ENCODE assay signal across 18 cellular contexts in genomic region chr1:165883056-165883455, GRCh38. TPM values are rescaled to one million over a fixed set of nuclear protein-coding genes. Genes with fewer than 3 reads are reported as not detected.
DNase-seq lines count a peak whose midpoint lies in the region; ATAC-seq and TF ChIP-seq lines count a peak whose summit lies in the region.
"Had no signal": no experiment of that assay in that cellular context is flagged by ENCODE, and none has a peak within 500 bp of the region (broad histone marks: within the 10 kb centered on the region; RNA-seq: fewer than 3 reads in every experiment).

No MANE protein-coding gene starts in this region.

- ATAC-seq in HG02610 (IDR thresholded peaks at IDR 0.05; ENCODE audit: unreplicated experiment) = peak; percentile 30
- ATAC-seq: activated CD4-positive, alpha-beta T cell treated with anti-CD3 and anti-CD28 coated beads for 36 hours; gastrocnemius medialis; pancreas had no signal

- H2BK120ac ChIP-seq in mesenchymal stem cell (ENCODE audit: low read depth, low read length) = no peak overlapping the region

- H3K23ac ChIP-seq in mesenchymal stem cell (ENCODE audit: low read length in 2 of 2) = no peak overlapping the region

- no peak overlapping the region for H3K4me2 ChIP-seq in mesenchymal stem cell (ENCODE audit: low read length, poor library complexity, severe bottlenecking)
- H3K4me2 ChIP-seq: smooth muscle cell had no signal

- no peak overlapping the region for H2AK5ac ChIP-seq in mesenchymal stem cell (ENCODE audit: low read length, severe bottlenecking)

- H2BK5ac ChIP-seq in mesenchymal stem cell (ENCODE audit: low read depth, low read length, poor library complexity, severe bottlenecking) = no peak overlapping the region

- H3K4me1 ChIP-seq in mesenchymal stem cell (ENCODE audit: control insufficient read depth, insufficient read depth, low read depth, low read length) = peaks cover 14% of the 10 kb centered on the region
- H3K4me1 ChIP-seq: BE2C had no signal

- no peaks in the 10 kb centered on the region for H3K27me3 ChIP-seq in mesenchymal stem cell (ENCODE audit: control insufficient read depth in 1 of 2, insufficient read depth in 1 of 2, low read length in 2 of 2)
- H3K27me3 ChIP-seq: BE2C, breast epithelium, gastrocnemius medialis, pancreas had no signal

- H3K27me3 Mint-ChIP-seq in CD14-positive monocyte (ENCODE audit: low read depth in 3 of 3) = no peaks in the 10 kb centered on the region
- H3K27me3 Mint-ChIP-seq: activated CD4-positive, alpha-beta T cell treated with anti-CD3 and anti-CD28 coated beads for 36 hours; activated naive CD8-positive, alpha-beta T cell had no signal

- 81% methylated on average over 5 of the region's 5 CpGs for WGBS in mesenchymal stem cell

- peaks cover 2% of the 10 kb centered on the region in 2 donors for H3K36me3 Mint-ChIP-seq in CD14-positive monocyte

- peaks cover 51% of the 10 kb centered on the region for H3K4me1 Mint-ChIP-seq in CD14-positive monocyte

- intact Hi-C loops in CD14-positive monocyte (cut with micrococcal nuclease) = loop anchor here in 1 of 2 donors (5.0 kb wide), 1 partner anchor 41 kb away; no protein-coding TSS in a partner anchor

- H3K4me3 Mint-ChIP-seq in CD14-positive monocyte = no peak overlapping the region
- H3K4me3 Mint-ChIP-seq: activated CD4-positive, alpha-beta T cell treated with anti-CD3 and anti-CD28 coated beads for 36 hours; activated naive CD8-positive, alpha-beta T cell had no signal

- no peak for TF ChIP-seq CTCF in CD14-positive monocyte (IDR thresholded peaks at IDR 0.05)

- no peak overlapping the region for H3K14ac ChIP-seq in mesenchymal stem cell (ENCODE audit: low read length in 2 of 2)

- H3K36me3 ChIP-seq in mesenchymal stem cell (ENCODE audit: control insufficient read depth in 1 of 2, insufficient read depth in 2 of 2, low read depth in 1 of 2, low read length in 2 of 2) = peaks cover 0 to 4% of the 10 kb centered on the region in 2 experiments
- H3K36me3 ChIP-seq: breast epithelium, gastrocnemius medialis, pancreas had no signal

- H2BK12ac ChIP-seq in mesenchymal stem cell (ENCODE audit: low read length in 2 of 2) = no peak overlapping the region

- H3K18ac ChIP-seq in mesenchymal stem cell (ENCODE audit: low read depth in 1 of 2, low read length in 2 of 2) = no peak overlapping the region

- H3K4ac ChIP-seq in mesenchymal stem cell (ENCODE audit: low read depth in 1 of 2, low read length in 2 of 2) = no peak overlapping the region

- peaks cover 31% of the 10 kb centered on the region for H3K79me1 ChIP-seq in mesenchymal stem cell (replicated peaks; ENCODE audit: low read length, poor library complexity, severe bottlenecking)

- H4K8ac ChIP-seq in mesenchymal stem cell (ENCODE audit: low read length) = peak overlapping the region; percentile 4

- H3K9me3 ChIP-seq in mesenchymal stem cell (ENCODE audit: control insufficient read depth, low read length) = peaks cover 3% of the 10 kb centered on the region
- H3K9me3 ChIP-seq: BE2C, breast epithelium, gastrocnemius medialis, pancreas had no signal

- H3K9ac ChIP-seq in mesenchymal stem cell (ENCODE audit: low read length) = no peak overlapping the region

- no peak overlapping the region for H2AFZ ChIP-seq in mesenchymal stem cell (ENCODE audit: low read depth, low read length)

- DNase-seq in CD14-positive monocyte (ENCODE audit: low spot score) (no peak), SW 1271 (lab: John Stamatoyannopoulos, UW) (peak; percentile 1 to 10), mesenchymal stem cell (no peak), NCI-H2171 treated with DMSO at 0.1 percent for 48 hours (lab: John Stamatoyannopoulos, UW) (no peak), NCI-H510A treated with DMSO at 0.1 percent for 48 hours (lab: John Stamatoyannopoulos, UW) (no peak), DMS 273 (lab: John Stamatoyannopoulos, UW; ENCODE audit: unreplicated experiment) (no peak)
- DNase-seq in stimulated activated naive CD4-positive, alpha-beta T cell treated with Interleukin-2 at 50 U/mL for 16 hours (lab: John Stamatoyannopoulos, UW) = no peak
- DNase-seq: activated CD4-positive, alpha-beta T cell treated with anti-CD3 and anti-CD28 coated beads for 36 hours; BE2C; gastrocnemius medialis; kidney; NCI-H1092; NCI-H2227 treated with DMSO at 0.1 percent for 48 hours; pancreas had no signal

- no peak overlapping the region for H2BK15ac ChIP-seq in mesenchymal stem cell (ENCODE audit: low read depth, poor library complexity, severe bottlenecking)

- no peak overlapping the region for H3K4me3 ChIP-seq in mesenchymal stem cell (ENCODE audit: insufficient read depth in 1 of 2, low read depth in 1 of 2, low read length in 2 of 2)
- H3K4me3 ChIP-seq: breast epithelium, gastrocnemius medialis, pancreas, smooth muscle cell had no signal

- H3K9me3 Mint-ChIP-seq in CD14-positive monocyte = peaks cover 0 to 1% (median 0%) of the 10 kb centered on the region in 7 donors

- H4K91ac ChIP-seq in mesenchymal stem cell (ENCODE audit: low read length) = no peak overlapping the region

- peak overlapping the region in 4 of 7 donors; percentile 4 to 81 (median 22) for H3K27ac Mint-ChIP-seq in CD14-positive monocyte
- H3K27ac Mint-ChIP-seq: activated CD4-positive, alpha-beta T cell treated with anti-CD3 and anti-CD28 coated beads for 36 hours had no signal

- H3K27ac ChIP-seq in mesenchymal stem cell (ENCODE audit: low read length, poor library complexity, severe bottlenecking) = no peak overlapping the region
- H3K27ac ChIP-seq: gastrocnemius medialis, pancreas had no signal

RNA-seq across cellular contexts. Expression of gene UCK2, which starts 55.6 kb away (rescaled TPM):
- 10 to 100 TPM; 12.8 to 15.4 TPM for polyA plus RNA-seq in CD14-positive monocyte
- 43.9 TPM for polyA plus RNA-seq in mesenchymal stem cell (2013, experiment 1 of 2)
- polyA plus RNA-seq in mesenchymal stem cell (2013, experiment 2 of 2) = 45.6 TPM

Comparison
In these comparisons a context has a peak if more than half of its experiments do, and no peak if none do; other contexts are left out.
1. DNase-seq: peak in SW 1271 (2 of 2); none in CD14-positive monocyte (single experiment), mesenchymal stem cell (single experiment), NCI-H2171 treated with DMSO at 0.1 percent for 48 hours (single experiment), stimulated activated naive CD4-positive, alpha-beta T cell treated with Interleukin-2 at 50 U/mL for 16 hours (single experiment), NCI-H510A treated with DMSO at 0.1 percent for 48 hours (single experiment) and DMS 273 (single experiment).